Comparison of ENCODE assay signal across 8 cellular contexts in the genomic region with DNA sequence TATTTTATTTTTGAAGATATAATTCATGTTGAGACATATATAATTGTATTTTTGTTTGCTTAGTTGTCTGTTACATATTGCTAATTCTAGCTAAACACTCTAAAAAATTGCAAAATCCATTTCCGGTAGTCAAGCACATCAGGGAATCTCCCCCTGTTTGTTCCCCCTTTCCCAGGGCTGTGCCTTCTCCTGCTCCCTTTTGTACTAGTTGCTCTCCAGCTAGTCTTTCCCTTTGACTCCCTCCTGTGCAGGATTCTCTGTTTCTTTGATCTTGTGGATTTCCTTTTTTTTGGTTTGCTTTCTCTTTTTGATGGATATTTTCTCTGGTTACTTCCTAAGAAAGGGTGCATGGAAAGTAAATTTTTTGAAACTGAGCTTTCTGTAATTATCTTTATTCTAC.
"Had no signal": no experiment of that assay in that cellular context is flagged by ENCODE, and none has a peak within 500 bp of the region (broad histone marks: within the 10 kb centered on the region; RNA-seq: fewer than 3 reads in every experiment).

No MANE protein-coding gene starts in this region.

- ATAC-seq: HCT116, K562 had no signal

- H3K4me3 Mint-ChIP-seq: HFFc6 had no signal

- FAIRE-seq: H54, K562 had no signal

- H3K27ac Mint-ChIP-seq: HFFc6 had no signal

- DNase-seq: GOT3, HFFc6, IMR-90, KG1 had no signal

- H3K36me3 ChIP-seq: HAP-1 had no signal

- H3K4me3 ChIP-seq: HAP-1, K562 had no signal

- H3K9me3 ChIP-seq: HAP-1 had no signal
